Comparison of ENCODE assay signal across 30 cellular contexts in genomic region chr10:66394287-66395063, GRCh38.
"Had no signal": no experiment of that assay in that cellular context is flagged by ENCODE, and none has a peak within 500 bp of the region (broad histone marks: within the 10 kb centered on the region; RNA-seq: fewer than 3 reads in every experiment).

No MANE protein-coding gene starts in this region.

- H3K4me3 ChIP-seq: adrenal gland, body of pancreas, breast epithelium had no signal

- H3K4me3 Mint-ChIP-seq: activated CD4-positive, alpha-beta T cell treated with anti-CD3 and anti-CD28 coated beads, Interleukin-2, amount 10 ng/mL, durations not matched to agents 24 days and 14 days; activated CD8-positive, alpha-beta T cell treated with anti-CD3 and anti-CD28 coated beads for 36 hours; activated naive CD4-positive, alpha-beta T cell treated with anti-CD3 and anti-CD28 coated beads, Interleukin-2, amount 50 U/mL, for 24 hours; activated naive CD8-positive, alpha-beta T cell treated with anti-CD3 and anti-CD28 coated beads, Interleukin-2, amount 10 ng/mL, durations not matched to agents 7 days and 5 days; activated T-cell treated with anti-CD3 and anti-CD28 coated beads, Interleukin-2, amount 50 U/mL, for 24 hours had no signal

- H3K36me3 ChIP-seq: adrenal gland had no signal

- DNase-seq: activated CD4-positive, alpha-beta T cell treated with anti-CD3 and anti-CD28 coated beads, Interleukin-2, amount 10 ng/mL, durations not matched to agents 24 days and 14 days; activated CD4-positive, alpha-beta T cell treated with anti-CD3 and anti-CD28 coated beads, Interleukin-2, amount 50 U/mL, for 4 hours; activated CD4-positive, CD25-positive, alpha-beta regulatory T cell; activated CD8-positive, alpha-beta T cell treated with anti-CD3 and anti-CD28 coated beads for 36 hours; activated gamma-delta T cell; activated naive CD4-positive, alpha-beta T cell treated with Interleukin-2 at 50 U/mL for 16 hours; activated naive CD8-positive, alpha-beta T cell treated with anti-CD3 and anti-CD28 coated beads, Interleukin-2, amount 10 ng/mL, durations not matched to agents 7 days and 5 days; activated T-cell treated with anti-CD3 and anti-CD28 coated beads, Interleukin-2, amount 50 U/mL, for 24 hours; adrenal gland; body of pancreas; KG1; MM.1S; MV-4-11; NCI-H1092; NCI-H1436 treated with DMSO at 0.1 percent for 48 hours; NCI-H1694 treated with DMSO at 0.1 percent for 48 hours; NCI-H2029; NCI-H345; NCI-H526; NCI-H748 treated with DMSO at 0.1 percent for 48 hours; NK-92 treated with Interleukin-12 subunit alpha and Interleukin-12 subunit beta, amount 100 ng/mL, for 24 hours; Right ventricle myocardium superior; SW 1271; T-helper 1 cell; T-helper 2 cell; T-helper 9 cell had no signal

- H3K9me3 ChIP-seq: adrenal gland, body of pancreas, breast epithelium had no signal

- H3K4me1 Mint-ChIP-seq: activated CD4-positive, alpha-beta T cell treated with anti-CD3 and anti-CD28 coated beads, Interleukin-2, amount 10 ng/mL, durations not matched to agents 24 days and 14 days; activated naive CD4-positive, alpha-beta T cell treated with anti-CD3 and anti-CD28 coated beads, Interleukin-2, amount 50 U/mL, for 24 hours; activated naive CD8-positive, alpha-beta T cell treated with anti-CD3 and anti-CD28 coated beads, Interleukin-2, amount 10 ng/mL, durations not matched to agents 7 days and 5 days had no signal

- H3K4me1 ChIP-seq: adrenal gland, body of pancreas, breast epithelium had no signal

- H3K27ac ChIP-seq: adrenal gland, body of pancreas, breast epithelium, VCaP had no signal

- H3K36me3 Mint-ChIP-seq: activated naive CD4-positive, alpha-beta T cell treated with anti-CD3 and anti-CD28 coated beads, Interleukin-2, amount 50 U/mL, for 24 hours; activated naive CD8-positive, alpha-beta T cell treated with anti-CD3 and anti-CD28 coated beads, Interleukin-2, amount 10 ng/mL, durations not matched to agents 7 days and 5 days had no signal

- H3K27me3 Mint-ChIP-seq: activated CD4-positive, alpha-beta T cell treated with anti-CD3 and anti-CD28 coated beads, Interleukin-2, amount 10 ng/mL, durations not matched to agents 24 days and 14 days; activated CD8-positive, alpha-beta T cell treated with anti-CD3 and anti-CD28 coated beads for 36 hours; activated naive CD4-positive, alpha-beta T cell treated with anti-CD3 and anti-CD28 coated beads, Interleukin-2, amount 50 U/mL, for 24 hours; activated naive CD8-positive, alpha-beta T cell treated with anti-CD3 and anti-CD28 coated beads, Interleukin-2, amount 10 ng/mL, durations not matched to agents 7 days and 5 days; activated T-cell treated with anti-CD3 and anti-CD28 coated beads, Interleukin-2, amount 50 U/mL, for 24 hours had no signal

- H3K9me3 Mint-ChIP-seq: activated CD4-positive, alpha-beta T cell treated with anti-CD3 and anti-CD28 coated beads, Interleukin-2, amount 10 ng/mL, durations not matched to agents 24 days and 14 days; activated naive CD4-positive, alpha-beta T cell treated with anti-CD3 and anti-CD28 coated beads, Interleukin-2, amount 50 U/mL, for 24 hours; activated naive CD8-positive, alpha-beta T cell treated with anti-CD3 and anti-CD28 coated beads, Interleukin-2, amount 10 ng/mL, durations not matched to agents 7 days and 5 days had no signal

- H3K27me3 ChIP-seq: adrenal gland, body of pancreas, breast epithelium had no signal

- H3K27ac Mint-ChIP-seq: activated CD4-positive, alpha-beta T cell treated with anti-CD3 and anti-CD28 coated beads, Interleukin-2, amount 10 ng/mL, durations not matched to agents 24 days and 14 days; activated CD8-positive, alpha-beta T cell treated with anti-CD3 and anti-CD28 coated beads for 36 hours; activated naive CD4-positive, alpha-beta T cell treated with anti-CD3 and anti-CD28 coated beads, Interleukin-2, amount 50 U/mL, for 24 hours; activated naive CD8-positive, alpha-beta T cell treated with anti-CD3 and anti-CD28 coated beads, Interleukin-2, amount 10 ng/mL, durations not matched to agents 7 days and 5 days; activated T-cell treated with anti-CD3 and anti-CD28 coated beads, Interleukin-2, amount 50 U/mL, for 24 hours; activated T-helper 2 cell treated with anti-CD3 and anti-CD28 coated beads, Interferon-gamma antibody, Interleukin-2, Interleukin-4, amounts not matched to agents 10 μg/mL and 5 μg/mL and 100 μg/mL, durations not matched to agents 14 hours and 24 hours and 36 hours had no signal
